ENCODE assay signal across 1 cellular context in the genomic region with DNA sequence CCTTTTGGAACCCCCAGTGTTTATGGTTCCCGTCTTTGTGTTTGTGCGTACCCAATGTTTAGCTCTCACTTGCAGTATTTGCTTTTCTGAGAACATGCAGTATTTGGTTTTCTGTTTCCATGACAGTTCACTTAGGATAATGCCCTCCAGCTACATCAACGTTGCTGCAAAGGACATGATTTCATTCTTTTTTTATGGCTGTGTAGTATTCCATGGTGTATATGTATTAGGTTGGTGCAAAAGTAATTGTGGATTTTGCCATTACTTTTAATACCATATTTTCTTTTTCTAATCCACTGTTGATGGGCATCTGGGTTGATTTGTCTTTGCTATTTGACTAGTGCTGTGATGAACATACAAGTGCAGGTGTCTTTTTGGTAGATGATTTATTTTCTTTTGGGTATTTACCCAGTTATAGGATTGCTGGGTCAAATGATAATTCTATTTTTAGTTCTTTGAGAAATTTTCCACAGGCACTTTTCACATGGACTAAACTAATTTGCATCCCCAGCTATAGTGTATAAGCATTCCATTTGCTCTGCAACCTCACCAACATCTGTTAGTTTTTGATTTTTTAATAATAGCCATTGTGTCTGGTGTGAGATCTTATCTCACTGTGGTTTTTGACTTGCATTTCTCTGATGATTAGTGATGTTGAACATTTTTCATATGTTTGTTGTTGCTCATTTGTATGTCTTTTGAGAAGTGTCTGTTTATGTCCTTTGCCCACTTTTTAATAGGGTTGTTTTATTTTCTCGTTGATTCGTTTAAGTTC.
TF ChIP-seq lines count a peak whose summit lies in the region.

No MANE protein-coding gene starts in this region.

TF ChIP-seq in endothelial cell of umbilical vein, 7 proteins besides CTCF, POLR2A, EP300 and RAD21 (continued from another document):
- TF ChIP-seq MYC (IDR thresholded peaks at IDR 0.05; ENCODE audit: low read depth, low read length) (no peak), EZH2 (IDR thresholded peaks at IDR 0.05; ENCODE audit: borderline replicate concordance, low read depth, low read length, severe bottlenecking) (no peak)
